15 cellular contexts compared by ENCODE assay signal in genomic region chr1:21901473-21901847, GRCh38. TPM values are rescaled to one million over a fixed set of nuclear protein-coding genes. Genes with fewer than 3 reads are reported as not detected.
DNase-seq lines count a peak whose midpoint lies in the region; ATAC-seq, FAIRE-seq and TF ChIP-seq lines count a peak whose summit lies in the region.
"Had no signal": no experiment of that assay in that cellular context is flagged by ENCODE, and none has a peak within 500 bp of the region (broad histone marks: within the 10 kb centered on the region; RNA-seq: fewer than 3 reads in every experiment).

No MANE protein-coding gene starts in this region.

- no peak overlapping the region for H3K14ac ChIP-seq in IMR-90 (replicated peaks; ENCODE audit: low read depth, low read length)

- CTCF ChIA-PET in IMR-90 (lab: Yijun Ruan, JAX) (no interaction called here), endothelial cell of umbilical vein (lab: Charles Lee) (interaction anchor here (0.7 to 4.2 kb wide), 4 partner anchors 34 to 515 kb away, joined by 3 to 18 read pairs (median 7); no protein-coding TSS in a partner anchor)

- H2BK5ac ChIP-seq in IMR-90 (ENCODE audit: low read depth, low read length, poor library complexity, severe bottlenecking), result no peak overlapping the region

- POLR2A ChIA-PET in IMR-90 (lab: Charles Lee; ENCODE audit: unreplicated experiment), result no interaction called here
- POLR2A ChIA-PET in endothelial cell of umbilical vein (lab: Charles Lee), result interaction anchor here (0.6 to 1.1 kb wide), 3 partner anchors 23 to 573 kb away, joined by 3 to 7 read pairs (median 3); partner anchors contain the start of gene CDC42

- no peak overlapping the region for H3K18ac ChIP-seq in IMR-90 (ENCODE audit: low read depth, low read length)

- in situ Hi-C loops in IMR-90 (cut with MboI; ENCODE audit: low sequenced_read_pairs), result no loop called here

- H3K4me3 ChIP-seq in IMR-90 (ENCODE audit: insufficient read depth, low read depth, low read length), result no peak overlapping the region
- H3K4me3 ChIP-seq in endothelial cell of umbilical vein (replicated peaks in 1 of 3; ENCODE audit: insufficient read depth in 1 of 3, low read depth in 1 of 3, low read length in 3 of 3), result no peak overlapping the region
- no peak overlapping the region for H3K4me3 ChIP-seq in upper lobe of left lung
- H3K4me3 ChIP-seq: mucosa of descending colon had no signal

- H3K9me1 ChIP-seq in IMR-90 (ENCODE audit: insufficient read depth, low read length) (peaks cover 27% of the 10 kb centered on the region), endothelial cell of umbilical vein (replicated peaks; ENCODE audit: control insufficient read depth, extremely low read depth, insufficient read depth, low read length) (no peaks in the 10 kb centered on the region)

- TF ChIP-seq EP300 in upper lobe of left lung (IDR thresholded peaks at IDR 0.05), result no peak

- TF ChIP-seq POLR2A in IMR-90 (IDR thresholded peaks at IDR 0.05; ENCODE audit: low read depth, low read length) (no peak), endothelial cell of umbilical vein (IDR thresholded peaks at IDR 0.05; ENCODE audit: low read depth, low read length) (no peak), upper lobe of left lung (IDR thresholded peaks at IDR 0.05) (no peak)

- H2BK20ac ChIP-seq in IMR-90 (ENCODE audit: low read depth, low read length), result no peak overlapping the region

- peak; percentile 59 for FAIRE-seq in endothelial cell of umbilical vein (lab: Jason Lieb, UNC)
- FAIRE-seq: HTR-8/SVneo had no signal

- peaks cover 18% of the 10 kb centered on the region; the same call in 1 of the 2 replicates for H3K36me3 ChIP-seq in IMR-90 (ENCODE audit: control insufficient read depth, insufficient read depth, low read length)
- peaks cover 13 to 25% of the 10 kb centered on the region in 2 experiments for H3K36me3 ChIP-seq in endothelial cell of umbilical vein (ENCODE audit: control insufficient read depth in 2 of 2, extremely low read depth in 1 of 2, insufficient read depth in 2 of 2, low read length in 2 of 2)
- H3K36me3 ChIP-seq in upper lobe of left lung, result no peaks in the 10 kb centered on the region

- TF ChIP-seq CTCF in IMR-90 (conservative IDR thresholded peaks at IDR 0.05; ENCODE audit: low read depth, low read length) (no peak), endothelial cell of umbilical vein (IDR thresholded peaks at IDR 0.05; ENCODE audit: extremely low read depth in 1 of 2, insufficient read depth in 1 of 2, low read depth in 1 of 2, low read length in 2 of 2) (peak; percentile 18 to 46), upper lobe of left lung (IDR thresholded peaks at IDR 0.05) (no peak)

- H2BK120ac ChIP-seq in IMR-90 (ENCODE audit: low read depth, low read length), result no peak overlapping the region

- DNase-seq in IMR-90 (peak; percentile 27), endothelial cell of umbilical vein (ENCODE audit: low read depth, low spot score) (peak; percentile 81), myocyte (ENCODE audit: low read depth) (peak; percentile 95), upper lobe of left lung (peak in 1 of 2 donors; percentile 70), NCI-H2196 treated with DMSO at 0.1 percent for 48 hours (lab: John Stamatoyannopoulos, UW; ENCODE audit: unreplicated experiment) (no peak), DMS53 (lab: John Stamatoyannopoulos, UW) (no peak)
- no peak for DNase-seq in activated CD4-positive, CD25-positive, alpha-beta regulatory T cell treated with anti-CD3 and anti-CD28 coated beads, Interleukin-2, amount 50 U/mL, for 72 hours
- DNase-seq: amniotic stem cell; foreskin keratinocyte; GDM1; NCI-H2029 treated with DMSO at 0.1 percent for 48 hours; SIG-M5; stimulated activated CD4-positive, alpha-beta T cell treated with anti-CD3 and anti-CD28 coated beads, Interleukin-4, amount 100 ng/mL, for 1 hour had no signal

- H3K9ac ChIP-seq in IMR-90 (ENCODE audit: low read depth, low read length), result no peak overlapping the region
- H3K9ac ChIP-seq in endothelial cell of umbilical vein (replicated peaks; ENCODE audit: extremely low read depth, insufficient read depth, low read length), result peak overlapping the region; percentile 58

- dilution Hi-C loops in IMR-90 (cut with HindIII; ENCODE audit: low sequenced_read_pairs, unreplicated experiment), result no loop called here
- dilution Hi-C loops in endothelial cell of umbilical vein (cut with MboI; ENCODE audit: extremely low pct_ligation_motif_present, low sequenced_read_pairs), result no loop called here

- H3K4ac ChIP-seq in IMR-90 (ENCODE audit: low read depth, low read length), result no peak overlapping the region

- peaks cover 89% of the 10 kb centered on the region for H4K20me1 ChIP-seq in IMR-90 (ENCODE audit: insufficient read depth, low read length)
- H4K20me1 ChIP-seq in endothelial cell of umbilical vein (replicated peaks; ENCODE audit: control insufficient read depth, extremely low read depth, insufficient read depth, low read length), result no peaks in the 10 kb centered on the region

- no peak overlapping the region for H3K27ac ChIP-seq in IMR-90 (ENCODE audit: insufficient read depth, low read length)
- peak overlapping the region; percentile 87 for H3K27ac ChIP-seq in endothelial cell of umbilical vein (ENCODE audit: insufficient read depth, low read depth, low read length)
- H3K27ac ChIP-seq in upper lobe of left lung, result peak overlapping the region; percentile 39 to 71 (median 46)
- H3K27ac ChIP-seq: foreskin keratinocyte had no signal

- BruUV-seq in IMR-90 (replicated peaks; lab: Mats Ljungman, UMichigan) (no TSS peak), endothelial cell of umbilical vein (replicated peaks; lab: Mats Ljungman, UMichigan) (no TSS peak)

- peaks cover 11% of the 10 kb centered on the region for H3K4me1 ChIP-seq in IMR-90 (ENCODE audit: control insufficient read depth, insufficient read depth, low read length)
- H3K4me1 ChIP-seq in endothelial cell of umbilical vein (ENCODE audit: control insufficient read depth, extremely low read depth, insufficient read depth, low read length), result peaks cover 92% of the 10 kb centered on the region
- H3K4me1 ChIP-seq in upper lobe of left lung, result peaks cover 52 to 73% (median 62%) of the 10 kb centered on the region in 4 donors
- H3K4me1 ChIP-seq: foreskin keratinocyte had no signal

- H2AFZ ChIP-seq in IMR-90 (replicated peaks; ENCODE audit: low read length, poor library complexity) (no peak overlapping the region), endothelial cell of umbilical vein (ENCODE audit: low read depth, low read length) (no peak overlapping the region)

- H4K8ac ChIP-seq in IMR-90 (ENCODE audit: low read depth in 2 of 2, low read length in 2 of 2), result no peak overlapping the region

- intact Hi-C loops in IMR-90 (cut with micrococcal nuclease), result no loop called here
- intact Hi-C loops in endothelial cell of umbilical vein (cut with micrococcal nuclease), result loop anchor here (1.0 kb wide), 1 partner anchor 63 kb away; no protein-coding TSS in a partner anchor

- 80% methylated on average over 1 of the region's 5 CpGs; no CpG with 5 or more reads in 1 of the 2 experiments for whole genome bisulfite sequencing in IMR-90 (ENCODE audit: extremely low coverage in 2 of 2, insufficient read length in 1 of 2), 2 experiments
- 67% methylated on average over 5 of the region's 5 CpGs; no CpG with 5 or more reads in 1 of the 2 donors for WGBS in upper lobe of left lung, 2 donors

- peaks cover 90% of the 10 kb centered on the region for H3K79me2 ChIP-seq in endothelial cell of umbilical vein (ENCODE audit: control insufficient read depth, insufficient read depth, low read length)

- TF ChIP-seq RAD21 in IMR-90 (IDR thresholded peaks at IDR 0.05; ENCODE audit: low read length), result no peak

- H3K79me1 ChIP-seq in IMR-90 (ENCODE audit: low read depth in 1 of 2, low read length in 2 of 2), result peaks cover 27 to 94% of the 10 kb centered on the region in 2 experiments

- no peak overlapping the region for H4K5ac ChIP-seq in IMR-90 (ENCODE audit: low read depth, low read length)

- H3K4me2 ChIP-seq in IMR-90 (ENCODE audit: low read depth, low read length) (no peak overlapping the region), endothelial cell of umbilical vein (ENCODE audit: insufficient read depth, low read length) (no peak overlapping the region)

- no peak overlapping the region for H3K23ac ChIP-seq in IMR-90 (ENCODE audit: low read depth, low read length)

- no peak overlapping the region for H2AK9ac ChIP-seq in IMR-90 (replicated peaks; ENCODE audit: low read depth, low read length, poor library complexity)

- ATAC-seq in IMR-90 (ENCODE audit: low read depth) (peak; percentile 52), upper lobe of left lung (ENCODE audit: low FRiP score in 2 of 2) (peak in 1 of 2 donors; percentile 61)
- ATAC-seq: foreskin keratinocyte had no signal

- no peak overlapping the region for H2BK15ac ChIP-seq in IMR-90 (ENCODE audit: low read depth, low read length)

- no peak overlapping the region for H2AK5ac ChIP-seq in IMR-90 (ENCODE audit: low read depth, low read length)

- no peak overlapping the region for H3K56ac ChIP-seq in IMR-90 (ENCODE audit: extremely low read depth, insufficient read depth, low read length)

- no peaks in the 10 kb centered on the region for H3K9me3 ChIP-seq in IMR-90 (ENCODE audit: control insufficient read depth, insufficient read depth, low read length)
- H3K9me3 ChIP-seq in endothelial cell of umbilical vein (replicated peaks; ENCODE audit: control insufficient read depth, insufficient read depth, low read length), result no peaks in the 10 kb centered on the region
- no peaks in the 10 kb centered on the region for H3K9me3 ChIP-seq in upper lobe of left lung
- H3K9me3 ChIP-seq: mucosa of descending colon had no signal

- H4K91ac ChIP-seq in IMR-90 (ENCODE audit: insufficient read depth, low read depth, low read length), result no peak overlapping the region

- no peaks in the 10 kb centered on the region for H3K27me3 ChIP-seq in IMR-90 (ENCODE audit: control insufficient read depth, insufficient read depth, low read length)
- no peaks in the 10 kb centered on the region for H3K27me3 ChIP-seq in endothelial cell of umbilical vein (ENCODE audit: control insufficient read depth in 2 of 2, insufficient read depth in 2 of 2, low read length in 2 of 2)
- no peaks in the 10 kb centered on the region for H3K27me3 ChIP-seq in upper lobe of left lung
- H3K27me3 ChIP-seq: foreskin keratinocyte had no signal

RNA-seq across cellular contexts. Expression of gene HSPG2, which starts 35.6 kb away (rescaled TPM):
- total RNA-seq in IMR-90 (2012; rRNA removed), result 15.8 and 23.3 TPM in 2 replicates
- 94.0 and 104 TPM in 2 replicates for polyA plus RNA-seq in IMR-90 (2012; rRNA removed)
- 74.1 and 160 TPM in 2 replicates for polyA plus RNA-seq in IMR-90 (2012; cell fraction: cytosol; rRNA removed)
- polyA plus RNA-seq in IMR-90 (2012; cell fraction: nucleus; rRNA removed; ENCODE audit: low replicate concordance), result 187 and 684 TPM in 2 replicates
- total RNA-seq in endothelial cell of umbilical vein, result 3,499 and 3,960 TPM in 2 replicates
- polyA plus RNA-seq in endothelial cell of umbilical vein, result 734 and 849 TPM in 2 replicates
- 751 and 1,165 TPM in 2 replicates for polyA plus RNA-seq in endothelial cell of umbilical vein (2011; cell fraction: cytosol; rRNA removed)
- polyA plus RNA-seq in endothelial cell of umbilical vein (2011; cell fraction: nucleus; rRNA removed), result 1,616 and 1,967 TPM in 2 replicates
- polyA plus RNA-seq in endothelial cell of umbilical vein (2012), result 1,500 and 2,412 TPM in 2 replicates
- 1,494 and 1,598 TPM in 2 replicates for polyA minus RNA-seq in endothelial cell of umbilical vein
- 16.5 TPM for polyA minus RNA-seq in endothelial cell of umbilical vein (2011; cell fraction: cytosol; rRNA and poly(A)+ RNA removed)
- 1,216 and 2,140 TPM in 2 replicates for polyA minus RNA-seq in endothelial cell of umbilical vein (2011; cell fraction: nucleus; rRNA and poly(A)+ RNA removed)
- 221 and 384 TPM in 2 replicates for total RNA-seq in myocyte
- 653 TPM for polyA plus RNA-seq in myocyte (2012)
- 100 to 1,000 TPM; 104 to 433 (median 227) TPM for total RNA-seq in upper lobe of left lung

Comparison
In these comparisons a context has a peak if more than half of its experiments do, and no peak if none do; other contexts are left out.
1. DNase-seq: peak in IMR-90 (single experiment), endothelial cell of umbilical vein (single experiment) and myocyte (single experiment); none in activated CD4-positive, CD25-positive, alpha-beta regulatory T cell treated with anti-CD3 and anti-CD28 coated beads, Interleukin-2, amount 50 U/mL, for 72 hours (single experiment), NCI-H2196 treated with DMSO at 0.1 percent for 48 hours (single experiment) and DMS53 (single experiment).
2. CTCF ChIP-seq: peak in endothelial cell of umbilical vein (2 of 2); none in IMR-90 (single experiment) and upper lobe of left lung (0 of 6).